33 cellular contexts compared by ENCODE assay signal in the genomic region with DNA sequence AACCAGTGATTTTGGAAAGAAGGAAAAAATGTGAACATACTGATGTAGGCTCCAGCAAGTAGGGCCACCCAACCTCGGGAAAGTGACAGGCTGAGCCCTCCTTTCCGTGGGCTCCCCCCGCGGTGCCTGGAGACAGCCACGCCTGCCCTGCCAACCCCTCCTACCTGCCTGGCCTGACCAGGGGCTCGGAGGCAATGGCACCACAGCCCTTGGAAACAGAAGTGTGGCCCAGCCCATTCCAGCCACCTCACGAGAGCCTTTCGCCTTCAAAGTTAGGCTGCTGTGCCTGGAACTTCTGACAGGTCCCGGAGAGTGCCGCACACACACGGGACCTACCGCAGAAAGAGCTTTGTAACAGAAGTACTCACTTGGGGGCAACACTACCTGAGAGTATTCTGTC. TPM values are rescaled to one million over a fixed set of nuclear protein-coding genes. Genes with fewer than 3 reads are reported as not detected.
"Had no signal": no experiment of that assay in that cellular context is flagged by ENCODE, and none has a peak within 500 bp of the region (broad histone marks: within the 10 kb centered on the region; RNA-seq: fewer than 3 reads in every experiment).

No MANE protein-coding gene starts in this region.

- ATAC-seq: gastrocnemius medialis, left cardiac atrium, left lung, lower lobe of right lung, natural killer cell, sciatic nerve, upper lobe of right lung had no signal

- H3K4me3 ChIP-seq: colonic mucosa, gastrocnemius medialis, hepatocyte, left lung, lower lobe of right lung, prostate gland, right atrium auricular region, smooth muscle cell, stomach, testis, tibial artery, upper lobe of right lung, uterus had no signal

- H3K27ac ChIP-seq: colonic mucosa, gastrocnemius medialis, hepatocyte, left lung, lower lobe of right lung, parathyroid adenoma, prostate gland, right atrium auricular region, stomach, testis, tibial artery, upper lobe of right lung, uterus had no signal

- H3K4me1 ChIP-seq: colonic mucosa, gastrocnemius medialis, left lung, lower lobe of right lung, parathyroid adenoma, prostate gland, right atrium auricular region, stomach, testis, tibial artery, upper lobe of right lung, uterus had no signal

- H3K36me3 ChIP-seq: colonic mucosa, gastrocnemius medialis, left lung, lower lobe of right lung, prostate gland, right atrium auricular region, stomach, tibial artery, upper lobe of right lung, uterus had no signal

- H3K27me3 ChIP-seq: colonic mucosa, hepatocyte, left lung, right atrium auricular region, testis, upper lobe of right lung, uterus had no signal

- DNase-seq: colonic mucosa; effector CD8-positive, alpha-beta T cell; foreskin fibroblast; gastrocnemius medialis; head of caudate nucleus; left cardiac atrium; left lung; lower lobe of right lung; natural killer cell; stimulated activated CD4-positive, alpha-beta T cell treated with anti-CD3 and anti-CD28 coated beads, Interleukin-12 subunit alpha, Interleukin-12 subunit beta, amount 100 ng/mL, for 4 hours; stimulated activated CD4-positive, alpha-beta T cell treated with anti-CD3 and anti-CD28 coated beads, Interleukin-1b, Interleukin-23, amount 100 ng/mL, for 48 hours; stimulated activated CD4-positive, alpha-beta T cell treated with anti-CD3 and anti-CD28 coated beads, Interleukin-4, amount 100 ng/mL, for 1 hour; stimulated activated CD8-positive, alpha-beta memory T cell treated with anti-CD3 and anti-CD28 coated beads, Interleukin-4, amount 100 ng/mL, for 48 hours; stimulated activated naive CD4-positive, alpha-beta T cell; stomach; testis; tibial artery; upper lobe of right lung; uterus had no signal

- H3K36me3 Mint-ChIP-seq: natural killer cell had no signal

- H3K4me3 Mint-ChIP-seq: central memory CD8-positive, alpha-beta T cell; dendritic cell treated with granulocyte-macrophage colony-stimulating factor and Interleukin-4, amounts not matched to agents 40 ng/mL and 50 ng/mL, for 4 days; natural killer cell; neural crest cell had no signal

- H3K27ac Mint-ChIP-seq: dendritic cell treated with granulocyte-macrophage colony-stimulating factor and Interleukin-4, amounts not matched to agents 40 ng/mL and 50 ng/mL, for 4 days; natural killer cell had no signal

- H2AFZ ChIP-seq: hepatocyte, parathyroid adenoma had no signal

- H3K79me2 ChIP-seq: hepatocyte, parathyroid adenoma had no signal

- H3K9me3 ChIP-seq: colonic mucosa, gastrocnemius medialis, lower lobe of right lung, prostate gland, testis, upper lobe of right lung, uterus had no signal

- H3K9me3 Mint-ChIP-seq: natural killer cell, neural crest cell had no signal

- H3K4me1 Mint-ChIP-seq: central memory CD8-positive, alpha-beta T cell; natural killer cell had no signal

- H3K4me2 ChIP-seq: hepatocyte, smooth muscle cell had no signal

RNA-seq across cellular contexts. Expression of gene LRRC14B, which starts 49.5 kb away (rescaled TPM):
- total RNA-seq: chondrocyte, colonic mucosa, glomerular endothelial cell, hepatocyte, kidney epithelial cell, left lung, lower lobe of right lung, mesenteric fat pad, natural killer cell, neural crest cell, sciatic nerve, smooth muscle cell, subcutaneous adipose tissue, upper lobe of right lung, uterus had no signal
- polyA plus RNA-seq: smooth muscle cell had no signal

RNA-seq across cellular contexts. Expression of gene PLEKHG4B, which starts 49.8 kb away (rescaled TPM):
- total RNA-seq: gastrocnemius medialis, mesenteric fat pad had no signal
